In genomic region chr17:39939588-39940419, GRCh38 we compare ENCODE assay signal across 8 cellular contexts. TPM values are rescaled to one million over a fixed set of nuclear protein-coding genes. Genes with fewer than 3 reads are reported as not detected.
A peak's percentile ranks its signal among the peaks of the same experiment; 100 is the strongest.
DNase-seq lines count a peak whose midpoint lies in the region; ATAC-seq and TF ChIP-seq lines count a peak whose summit lies in the region.

No MANE protein-coding gene starts in this region.

- no peaks in the 10 kb centered on the region for H3K9me3 Mint-ChIP-seq in activated naive CD8-positive, alpha-beta T cell treated with anti-CD3 and anti-CD28 coated beads, Interleukin-2, amount 10 ng/mL, durations not matched to agents 7 days and 5 days

- no peak overlapping the region for H3K9ac ChIP-seq in liver (ENCODE audit: low read depth in 1 of 2, low read length in 2 of 2)

- H3K9me3 ChIP-seq in liver (ENCODE audit: control insufficient read depth in 4 of 4, low read length in 3 of 4) = no peaks in the 10 kb centered on the region

- 77% methylated on average over 6 of the region's 6 CpGs for WGBS in liver

- peak in 1 of 2 donors; percentile 36 for TF ChIP-seq RAD21 in liver (IDR thresholded peaks at IDR 0.05)

- peak overlapping the region; percentile 35 for H3K4me3 Mint-ChIP-seq in activated naive CD8-positive, alpha-beta T cell treated with anti-CD3 and anti-CD28 coated beads, Interleukin-2, amount 10 ng/mL, durations not matched to agents 7 days and 5 days

- H3K27me3 ChIP-seq in liver (ENCODE audit: control insufficient read depth in 4 of 4, insufficient read depth in 4 of 4, low read length in 3 of 4) = no peaks in the 10 kb centered on the region

- H3K36me3 Mint-ChIP-seq in activated naive CD8-positive, alpha-beta T cell treated with anti-CD3 and anti-CD28 coated beads, Interleukin-2, amount 10 ng/mL, durations not matched to agents 7 days and 5 days = no peaks in the 10 kb centered on the region

- H3K27me3 Mint-ChIP-seq in activated naive CD8-positive, alpha-beta T cell treated with anti-CD3 and anti-CD28 coated beads, Interleukin-2, amount 10 ng/mL, durations not matched to agents 7 days and 5 days = no peaks in the 10 kb centered on the region

- peaks cover 5 to 14% (median 9%) of the 10 kb centered on the region in 4 donors for H3K4me1 ChIP-seq in liver (ENCODE audit: control insufficient read depth in 4 of 4, insufficient read depth in 4 of 4, low read length in 3 of 4)

- H3K36me3 ChIP-seq in liver (ENCODE audit: control insufficient read depth in 4 of 4, insufficient read depth in 3 of 4, low read depth in 1 of 4, low read length in 3 of 4) = no peaks in the 10 kb centered on the region

- no peak overlapping the region for H3K4me3 ChIP-seq in liver (ENCODE audit: low read depth in 1 of 3, low read length in 3 of 3)

- no peak overlapping the region for H3K27ac ChIP-seq in liver (ENCODE audit: low read depth in 1 of 2, low read length in 2 of 2)

- TF ChIP-seq CTCF in liver (IDR thresholded peaks at IDR 0.05; ENCODE audit: low read depth, low read length, missing input control) = peak; percentile 17

- POLR2A ChIA-PET in activated naive CD8-positive, alpha-beta T cell treated with anti-CD3 and anti-CD28 coated beads, Interleukin-2, amount 10 ng/mL, durations not matched to agents 7 days and 5 days (lab: Charles Lee) = interaction anchor here (0.8 to 2.3 kb wide), 3 partner anchors 13 to 24 kb away, joined by 3 to 20 read pairs (median 4); partner anchors contain the start of genes LRRC3C and ORMDL3

- peak overlapping the region; percentile 52 for H3K27ac Mint-ChIP-seq in activated naive CD8-positive, alpha-beta T cell treated with anti-CD3 and anti-CD28 coated beads, Interleukin-2, amount 10 ng/mL, durations not matched to agents 7 days and 5 days

- H3K4me1 Mint-ChIP-seq in activated naive CD8-positive, alpha-beta T cell treated with anti-CD3 and anti-CD28 coated beads, Interleukin-2, amount 10 ng/mL, durations not matched to agents 7 days and 5 days = peaks cover 16% of the 10 kb centered on the region

- peak; percentile 29 for DNase-seq in DMS114 treated with DMSO at 0.1 percent for 48 hours (lab: John Stamatoyannopoulos, UW; ENCODE audit: unreplicated experiment)
- peak; percentile 64 to 84 for DNase-seq in NCI-H524 (lab: John Stamatoyannopoulos, UW)
- no peak for DNase-seq in activated naive CD8-positive, alpha-beta T cell treated with anti-CD3 and anti-CD28 coated beads, Interleukin-2, amount 10 ng/mL, durations not matched to agents 7 days and 5 days
- DNase-seq in NCI-H510A treated with DMSO at 0.1 percent for 48 hours (lab: John Stamatoyannopoulos, UW) = no peak
- DNase-seq in NCI-H2081 treated with DMSO at 0.1 percent for 48 hours (lab: John Stamatoyannopoulos, UW) = no peak

- peak; percentile 60 for ATAC-seq in GM21381 (IDR thresholded peaks at IDR 0.05; ENCODE audit: unreplicated experiment)
- ATAC-seq in activated naive CD8-positive, alpha-beta T cell treated with anti-CD3 and anti-CD28 coated beads, Interleukin-2, amount 10 ng/mL, durations not matched to agents 7 days and 5 days (ENCODE audit: low read depth) = peak; percentile 96
- no peak for ATAC-seq in GM19324 (IDR thresholded peaks at IDR 0.05; ENCODE audit: low FRiP score, unreplicated experiment)

TF ChIP-seq in liver, 16 proteins besides CTCF, POLR2A, EP300 and RAD21:
- TF ChIP-seq RXRA (IDR thresholded peaks at IDR 0.05) = no peak
- no peak for TF ChIP-seq GABPA (IDR thresholded peaks at IDR 0.05 in 1 of 2, conservative IDR thresholded peaks at IDR 0.05 in 1 of 2)
- TF ChIP-seq EGR1 (IDR thresholded peaks at IDR 0.05; ENCODE audit: low read depth in 2 of 2) = no peak
- TF ChIP-seq ZBTB33 (IDR thresholded peaks at IDR 0.05) = no peak
- no peak for TF ChIP-seq FOXA2 (IDR thresholded peaks at IDR 0.05)
- no peak for TF ChIP-seq HNF4G (IDR thresholded peaks at IDR 0.05)
- TF ChIP-seq HNF4A (conservative IDR thresholded peaks at IDR 0.05) = no peak
- no peak for TF ChIP-seq MAX (IDR thresholded peaks at IDR 0.05)
- TF ChIP-seq REST (IDR thresholded peaks at IDR 0.05) = no peak
- no peak for TF ChIP-seq NR2F2 (IDR thresholded peaks at IDR 0.05)
- no peak for TF ChIP-seq TAF1 (conservative IDR thresholded peaks at IDR 0.05)
- no peak for TF ChIP-seq JUND (IDR thresholded peaks at IDR 0.05)
- TF ChIP-seq YY1 (IDR thresholded peaks at IDR 0.05) = no peak
- no peak for TF ChIP-seq ATF3 (IDR thresholded peaks at IDR 0.05)
- no peak for TF ChIP-seq SP1 (IDR thresholded peaks at IDR 0.05)
- no peak for TF ChIP-seq FOXA1 (IDR thresholded peaks at IDR 0.05)

RNA-seq across cellular contexts. Expression of gene LRRC3C, which starts 12.3 kb away (rescaled TPM):
- total RNA-seq in activated naive CD8-positive, alpha-beta T cell treated with anti-CD3 and anti-CD28 coated beads, Interleukin-2, amount 10 ng/mL, durations not matched to agents 7 days and 5 days = not detected
- total RNA-seq in liver = under 1 TPM in 1 of 2 donors, not detected in 1; 0.17 TPM
- under 1 TPM; 0.08 to 0.24 TPM for polyA plus RNA-seq in liver

RNA-seq across cellular contexts. Expression of gene ORMDL3, which starts 12.4 kb away (rescaled TPM):
- 100 to 1,000 TPM; 149 to 159 TPM for total RNA-seq in activated naive CD8-positive, alpha-beta T cell treated with anti-CD3 and anti-CD28 coated beads, Interleukin-2, amount 10 ng/mL, durations not matched to agents 7 days and 5 days
- total RNA-seq in liver = 100 to 1,000 TPM; 138 to 141 TPM
- polyA plus RNA-seq in liver = 100 to 1,000 TPM in 1 of 2 donors, 10 to 100 TPM in 1; 71.0 to 112 TPM

RNA-seq across cellular contexts. Expression of gene GSDMB, which starts 21.4 kb away (rescaled TPM):
- total RNA-seq in activated naive CD8-positive, alpha-beta T cell treated with anti-CD3 and anti-CD28 coated beads, Interleukin-2, amount 10 ng/mL, durations not matched to agents 7 days and 5 days = 10 to 100 TPM; 67.0 to 69.8 TPM
- total RNA-seq in liver = 10 to 100 TPM; 10.3 to 35.1 TPM
- 1 to 10 TPM; 4.2 to 7.9 TPM for polyA plus RNA-seq in liver

RNA-seq across cellular contexts. Expression of gene GSDMA, which starts 23.0 kb away (rescaled TPM):
- under 1 TPM in 1 of 2 experiments, not detected in 1; 0.26 TPM for total RNA-seq in activated naive CD8-positive, alpha-beta T cell treated with anti-CD3 and anti-CD28 coated beads, Interleukin-2, amount 10 ng/mL, durations not matched to agents 7 days and 5 days
- total RNA-seq in liver = under 1 TPM; 0.08 to 0.23 TPM
- under 1 TPM; 0.06 to 0.18 TPM for polyA plus RNA-seq in liver

RNA-seq across cellular contexts. Expression of gene PSMD3, which starts 40.8 kb away (rescaled TPM):
- total RNA-seq in activated naive CD8-positive, alpha-beta T cell treated with anti-CD3 and anti-CD28 coated beads, Interleukin-2, amount 10 ng/mL, durations not matched to agents 7 days and 5 days = 10 to 100 TPM; 82.5 to 87.9 TPM
- total RNA-seq in liver = 10 to 100 TPM; 62.3 to 80.7 TPM
- polyA plus RNA-seq in liver = 10 to 100 TPM; 30.7 to 70.4 TPM

Comparison
In these comparisons a context has a peak if more than half of its experiments do, and no peak if none do; other contexts are left out.
1. DNase-seq: peak in DMS114 treated with DMSO at 0.1 percent for 48 hours (single experiment) and NCI-H524 (2 of 2); none in activated naive CD8-positive, alpha-beta T cell treated with anti-CD3 and anti-CD28 coated beads, Interleukin-2, amount 10 ng/mL, durations not matched to agents 7 days and 5 days (single experiment), NCI-H510A treated with DMSO at 0.1 percent for 48 hours (single experiment) and NCI-H2081 treated with DMSO at 0.1 percent for 48 hours (single experiment).